In the genomic region with DNA sequence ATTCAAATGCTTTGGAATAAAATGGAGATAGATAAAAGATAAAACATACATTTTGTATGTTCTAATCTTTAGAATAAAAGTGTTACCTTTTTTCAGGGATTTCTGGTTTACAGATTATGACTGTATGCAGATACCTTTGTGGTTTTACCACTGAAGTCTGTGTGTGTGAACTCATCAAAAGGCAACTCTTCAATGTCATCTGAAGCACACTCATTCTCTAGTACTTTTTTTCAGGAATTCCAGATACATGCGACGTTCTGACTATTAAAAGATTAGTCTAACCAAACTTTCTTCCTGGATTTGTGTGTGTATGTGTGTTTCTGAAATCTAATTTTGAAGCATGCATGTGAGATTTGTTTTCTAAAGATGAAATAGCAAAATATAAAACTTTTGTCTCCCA, we compare ENCODE assay signal across 15 cellular contexts.
DNase-seq lines count a peak whose midpoint lies in the region; ATAC-seq, FAIRE-seq and TF ChIP-seq lines count a peak whose summit lies in the region.
"Had no signal": no experiment of that assay in that cellular context is flagged by ENCODE, and none has a peak within 500 bp of the region (broad histone marks: within the 10 kb centered on the region; RNA-seq: fewer than 3 reads in every experiment).

No MANE protein-coding gene starts in this region.

- H3K27me3 ChIP-seq in SJSA1 (replicated peaks), result peaks cover 16% of the 10 kb centered on the region
- H3K27me3 ChIP-seq in foreskin keratinocyte, result peaks cover 37% of the 10 kb centered on the region

- DNase-seq in H54 (ENCODE audit: insufficient read length, low spot score) (no peak), SJSA1 (ENCODE audit: low read depth in 1 of 2, low spot score in 2 of 2) (no peak), foreskin keratinocyte (no peak), superior temporal gyrus (ENCODE audit: extremely low spot score) (peak; percentile 36), occipital lobe (lab: John Stamatoyannopoulos, UW) (no peak)
- DNase-seq in NK-92 treated with Interleukin-12 subunit alpha and Interleukin-12 subunit beta, amount 100 ng/mL, for 24 hours (lab: John Stamatoyannopoulos, UW), result no peak
- DNase-seq: activated CD8-positive, alpha-beta memory T cell treated with anti-CD3 and anti-CD28 coated beads, Interleukin-2, amount 50 U/mL, for 48 hours; activated naive CD8-positive, alpha-beta T cell treated with anti-CD3 and anti-CD28 coated beads for 36 hours; NCI-H82; spleen; WERI-Rb-1 had no signal

- no peaks in the 10 kb centered on the region for H3K36me3 ChIP-seq in SJSA1
- H3K36me3 ChIP-seq: spleen, transverse colon, WERI-Rb-1 had no signal

- no peak for TF ChIP-seq POLR2A in H54 (IDR thresholded peaks at IDR 0.05; ENCODE audit: low read depth, low read length)

- no peaks in the 10 kb centered on the region for H3K4me1 ChIP-seq in SJSA1 (replicated peaks)
- no peaks in the 10 kb centered on the region for H3K4me1 ChIP-seq in foreskin keratinocyte
- H3K4me1 ChIP-seq: transverse colon had no signal

- H3K27ac ChIP-seq in SJSA1 (no peak overlapping the region), foreskin keratinocyte (no peak overlapping the region)
- H3K27ac ChIP-seq: spleen, WERI-Rb-1 had no signal

- no peaks in the 10 kb centered on the region for H3K9me3 ChIP-seq in SJSA1 (replicated peaks)
- H3K9me3 ChIP-seq: spleen, transverse colon had no signal

- peak overlapping the region; percentile 35 for H3K4me3 ChIP-seq in SJSA1

- peak; percentile 80 for FAIRE-seq in H54 (lab: Jason Lieb, UNC)
- FAIRE-seq: GM12892 had no signal

- ATAC-seq in foreskin keratinocyte (peak; percentile 36), HG03442 (IDR thresholded peaks at IDR 0.05; ENCODE audit: unreplicated experiment) (no peak), HG02571 (IDR thresholded peaks at IDR 0.05; ENCODE audit: unreplicated experiment) (no peak)

- TF ChIP-seq CTCF in foreskin keratinocyte (conservative IDR thresholded peaks at IDR 0.05), result no peak
